19 cellular contexts compared by ENCODE assay signal in genomic region chr1:221039616-221040015, GRCh38.
DNase-seq lines count a peak whose midpoint lies in the region; ATAC-seq and TF ChIP-seq lines count a peak whose summit lies in the region.
"Had no signal": no experiment of that assay in that cellular context is flagged by ENCODE, and none has a peak within 500 bp of the region (broad histone marks: within the 10 kb centered on the region; RNA-seq: fewer than 3 reads in every experiment).

No MANE protein-coding gene starts in this region.

- DNase-seq in AG20443 (ENCODE audit: low spot score) = peak; percentile 51
- DNase-seq in HCEC 1CT = peak; percentile 71
- DNase-seq in fibroblast of pulmonary artery (ENCODE audit: low read depth) = peak; percentile 57
- DNase-seq in activated CD8-positive, alpha-beta memory T cell treated with anti-CD3 and anti-CD28 coated beads, Interleukin-2, amount 50 U/mL, for 48 hours = no peak
- DNase-seq in ecto neural progenitor cell (ENCODE audit: low spot score) = no peak
- no peak for DNase-seq in stimulated activated naive CD4-positive, alpha-beta T cell treated with Interleukin-2 at 50 U/mL for 16 hours (lab: John Stamatoyannopoulos, UW)
- DNase-seq: activated naive CD4-positive, alpha-beta T cell treated with anti-CD3 and anti-CD28 coated beads, Interleukin-2, amount 50 U/mL, for 16 hours; DMS153; effector memory CD4-positive, alpha-beta T cell; gastrocnemius medialis; NCI-H146; PC-9; sigmoid colon; stimulated activated CD4-positive, alpha-beta T cell treated with anti-CD3 and anti-CD28 coated beads, Interleukin-4, amount 100 ng/mL, for 4 hours; SW 1271; upper lobe of right lung had no signal

- H3K4me3 ChIP-seq in fibroblast of pulmonary artery (replicated peaks; ENCODE audit: low read depth, low read length) = no peak overlapping the region
- H3K4me3 ChIP-seq: gastrocnemius medialis, PC-9, sigmoid colon, upper lobe of right lung had no signal

- ATAC-seq in SK-N-SH treated with all-trans-retinoic acid at 6 μM for 48 hours = peak; percentile 52
- ATAC-seq in GM18517 (IDR thresholded peaks at IDR 0.05; ENCODE audit: unreplicated experiment) = no peak
- ATAC-seq: gastrocnemius medialis, HCT116, upper lobe of right lung had no signal

- TF ChIP-seq CTCF in fibroblast of pulmonary artery (IDR thresholded peaks at IDR 0.05; ENCODE audit: low read length, missing control alignments) = no peak

TF ChIP-seq in SK-N-SH treated with all-trans-retinoic acid at 6 μM for 48 hours, 23 proteins besides CTCF, POLR2A, EP300 and RAD21:
- no peak for TF ChIP-seq ESRRG (CRISPR knock-in tag; IDR thresholded peaks at IDR 0.05)
- TF ChIP-seq ZC3H10 (CRISPR knock-in tag; IDR thresholded peaks at IDR 0.05) = peak; percentile 87

Comparison
In these comparisons a context has a peak if more than half of its experiments do, and no peak if none do; other contexts are left out.
1. DNase-seq: peak in AG20443 (single experiment), HCEC 1CT (single experiment) and fibroblast of pulmonary artery (single experiment); none in activated CD8-positive, alpha-beta memory T cell treated with anti-CD3 and anti-CD28 coated beads, Interleukin-2, amount 50 U/mL, for 48 hours (single experiment), ecto neural progenitor cell (single experiment) and stimulated activated naive CD4-positive, alpha-beta T cell treated with Interleukin-2 at 50 U/mL for 16 hours (single experiment).